ENCODE assay signal across 8 cellular contexts in genomic region chr7:151851160-151851751, GRCh38. TPM values are rescaled to one million over a fixed set of nuclear protein-coding genes. Genes with fewer than 3 reads are reported as not detected.
DNase-seq lines count a peak whose midpoint lies in the region; ATAC-seq, FAIRE-seq and TF ChIP-seq lines count a peak whose summit lies in the region.

No MANE protein-coding gene starts in this region.

- peaks cover 17% of the 10 kb centered on the region for H3K4me1 Mint-ChIP-seq in activated T-cell treated with anti-CD3 and anti-CD28 coated beads, Interleukin-2, amount 50 U/mL, for 72 hours (ENCODE audit: low read depth)
- peaks cover 8% of the 10 kb centered on the region for H3K4me1 Mint-ChIP-seq in type B pancreatic cell (ENCODE audit: unreplicated experiment)

- dilution Hi-C loops in keratinocyte (cut with MboI; ENCODE audit: extremely low pct_ligation_motif_present, low sequenced_read_pairs): no loop called here

- H3K9me3 Mint-ChIP-seq in activated T-cell treated with anti-CD3 and anti-CD28 coated beads, Interleukin-2, amount 50 U/mL, for 72 hours: no peaks in the 10 kb centered on the region
- no peaks in the 10 kb centered on the region for H3K9me3 Mint-ChIP-seq in type B pancreatic cell

- TF ChIP-seq CTCF in keratinocyte (optimal IDR thresholded peaks at IDR 0.05 in 1 of 3, IDR thresholded peaks at IDR 0.05 in 1 of 3, conservative IDR thresholded peaks at IDR 0.05 in 1 of 3; ENCODE audit: extremely low read depth in 1 of 3, insufficient read depth in 2 of 3, low read length in 3 of 3) (no peak), type B pancreatic cell (conservative IDR thresholded peaks at IDR 0.05) (no peak)

- H3K36me3 Mint-ChIP-seq in activated T-cell treated with anti-CD3 and anti-CD28 coated beads, Interleukin-2, amount 50 U/mL, for 72 hours (ENCODE audit: insufficient read depth in 2 of 2): no peaks in the 10 kb centered on the region
- no peaks in the 10 kb centered on the region for H3K36me3 Mint-ChIP-seq in type B pancreatic cell

- no peaks in the 10 kb centered on the region for H3K9me3 ChIP-seq in keratinocyte (ENCODE audit: control insufficient read depth, low read depth, low read length)

- H3K4me3 ChIP-seq in keratinocyte (ENCODE audit: control insufficient read depth in 2 of 3, extremely low read depth in 1 of 3, insufficient read depth in 2 of 3, low read depth in 1 of 3, low read length in 3 of 3): peak overlapping the region in 2 of 3 experiments; percentile 15 to 28

- no peaks in the 10 kb centered on the region for H3K27me3 Mint-ChIP-seq in activated T-cell treated with anti-CD3 and anti-CD28 coated beads, Interleukin-2, amount 50 U/mL, for 72 hours (ENCODE audit: low read depth)
- H3K27me3 Mint-ChIP-seq in type B pancreatic cell: no peaks in the 10 kb centered on the region

- peak overlapping the region; percentile 69 for H3K27ac Mint-ChIP-seq in activated T-cell treated with anti-CD3 and anti-CD28 coated beads, Interleukin-2, amount 50 U/mL, for 72 hours
- H3K27ac Mint-ChIP-seq in type B pancreatic cell: peak overlapping the region; percentile 11

- H3K4me2 ChIP-seq in keratinocyte (ENCODE audit: control insufficient read depth, extremely low read depth, insufficient read depth, low read depth, low read length): peak overlapping the region; percentile 67

- peaks cover 5% of the 10 kb centered on the region for H3K27me3 ChIP-seq in keratinocyte (ENCODE audit: control insufficient read depth, extremely low read depth, insufficient read depth, low read length)

- peak overlapping the region; percentile 80 to 86 for H3K4me3 Mint-ChIP-seq in activated T-cell treated with anti-CD3 and anti-CD28 coated beads, Interleukin-2, amount 50 U/mL, for 72 hours
- no peak overlapping the region for H3K4me3 Mint-ChIP-seq in type B pancreatic cell

- FAIRE-seq in keratinocyte (lab: Jason Lieb, UNC): no peak

- no peaks in the 10 kb centered on the region for H4K20me1 ChIP-seq in keratinocyte (ENCODE audit: control insufficient read depth, extremely low read depth, insufficient read depth, low read length)

- H3K4me1 ChIP-seq in keratinocyte (ENCODE audit: control insufficient read depth, extremely low read depth, insufficient read depth, low read length): peaks cover 9% of the 10 kb centered on the region

- peak; percentile 53 for ATAC-seq in HG03378 (IDR thresholded peaks at IDR 0.05; ENCODE audit: unreplicated experiment)
- ATAC-seq in activated T-cell treated with anti-CD3 and anti-CD28 coated beads, Interleukin-2, amount 50 U/mL, for 72 hours (replicated peaks in 1 of 2): peak; percentile 77 to 78

- H3K9ac ChIP-seq in keratinocyte (ENCODE audit: control insufficient read depth, extremely low read depth, insufficient read depth, low read length): no peak overlapping the region

- peak overlapping the region; percentile 51 for H2AFZ ChIP-seq in keratinocyte (ENCODE audit: control insufficient read depth, low read length)

- no peaks in the 10 kb centered on the region for H3K36me3 ChIP-seq in keratinocyte (ENCODE audit: control insufficient read depth in 2 of 2, extremely low read depth in 1 of 2, insufficient read depth in 2 of 2, low read length in 2 of 2)

- DNase-seq in DMS53 treated with DMSO at 0.1 percent for 48 hours (lab: John Stamatoyannopoulos, UW; ENCODE audit: unreplicated experiment) (peak; percentile 29), keratinocyte (ENCODE audit: low read depth, low spot score) (no peak), type B pancreatic cell (ENCODE audit: extremely low spot score, unreplicated experiment) (no peak), NCI-H2029 treated with DMSO at 0.1 percent for 48 hours (lab: John Stamatoyannopoulos, UW) (no peak), KG1 (lab: John Stamatoyannopoulos, UW) (no peak), NCI-H2227 treated with DMSO at 0.1 percent for 48 hours (lab: John Stamatoyannopoulos, UW) (no peak)
- DNase-seq in activated T-cell treated with anti-CD3 and anti-CD28 coated beads, Interleukin-2, amount 50 U/mL, for 72 hours: peak; percentile 28 to 37

- H3K9me1 ChIP-seq in keratinocyte (ENCODE audit: control insufficient read depth, extremely low read depth, insufficient read depth, low read length): no peaks in the 10 kb centered on the region

- no peak overlapping the region for H3K27ac ChIP-seq in keratinocyte (ENCODE audit: control insufficient read depth, insufficient read depth, low read length)

- H3K79me2 ChIP-seq in keratinocyte (ENCODE audit: control insufficient read depth, insufficient read depth, low read length): no peaks in the 10 kb centered on the region

RNA-seq across cellular contexts. Expression of gene PRKAG2, which starts 25.7 kb away (rescaled TPM):
- 10 to 100 TPM; 23.2 to 28.4 TPM for total RNA-seq in activated T-cell treated with anti-CD3 and anti-CD28 coated beads, Interleukin-2, amount 50 U/mL, for 72 hours
- polyA plus RNA-seq in keratinocyte: 28.3 to 40.7 TPM (median 39.5 TPM) in 3 replicates
- 40.0 TPM for polyA plus RNA-seq in keratinocyte (2011; ENCODE audit: low read depth)
- polyA plus RNA-seq in keratinocyte (2011; cell fraction: cytosol; rRNA removed): 35.3 and 49.9 TPM in 2 replicates
- 25.8 and 30.8 TPM in 2 replicates for polyA plus RNA-seq in keratinocyte (2011; cell fraction: nucleus; rRNA removed)
- polyA plus RNA-seq in keratinocyte (2012; ENCODE audit: low replicate concordance): 15.7 and 29.4 TPM in 2 replicates
- polyA minus RNA-seq in keratinocyte: 7.1 to 22.9 TPM (median 11.2 TPM) in 3 replicates
- 20.7 TPM for polyA minus RNA-seq in keratinocyte (2011; cell fraction: cytosol; rRNA and poly(A)+ RNA removed)
- polyA minus RNA-seq in keratinocyte (2011; cell fraction: nucleus; rRNA and poly(A)+ RNA removed): 11.4 and 17.1 TPM in 2 replicates
- 17.9 and 23.9 TPM in 2 replicates for total RNA-seq in type B pancreatic cell (ENCODE audit: low replicate concordance)

Comparison
In these comparisons a context has a peak if more than half of its experiments do, and no peak if none do; other contexts are left out.
1. DNase-seq: peak in DMS53 treated with DMSO at 0.1 percent for 48 hours (single experiment) and activated T-cell treated with anti-CD3 and anti-CD28 coated beads, Interleukin-2, amount 50 U/mL, for 72 hours (2 of 2); none in keratinocyte (single experiment), type B pancreatic cell (single experiment), NCI-H2029 treated with DMSO at 0.1 percent for 48 hours (single experiment), KG1 (single experiment) and NCI-H2227 treated with DMSO at 0.1 percent for 48 hours (single experiment).